Comparison of ENCODE assay signal across 10 cellular contexts in the genomic region with DNA sequence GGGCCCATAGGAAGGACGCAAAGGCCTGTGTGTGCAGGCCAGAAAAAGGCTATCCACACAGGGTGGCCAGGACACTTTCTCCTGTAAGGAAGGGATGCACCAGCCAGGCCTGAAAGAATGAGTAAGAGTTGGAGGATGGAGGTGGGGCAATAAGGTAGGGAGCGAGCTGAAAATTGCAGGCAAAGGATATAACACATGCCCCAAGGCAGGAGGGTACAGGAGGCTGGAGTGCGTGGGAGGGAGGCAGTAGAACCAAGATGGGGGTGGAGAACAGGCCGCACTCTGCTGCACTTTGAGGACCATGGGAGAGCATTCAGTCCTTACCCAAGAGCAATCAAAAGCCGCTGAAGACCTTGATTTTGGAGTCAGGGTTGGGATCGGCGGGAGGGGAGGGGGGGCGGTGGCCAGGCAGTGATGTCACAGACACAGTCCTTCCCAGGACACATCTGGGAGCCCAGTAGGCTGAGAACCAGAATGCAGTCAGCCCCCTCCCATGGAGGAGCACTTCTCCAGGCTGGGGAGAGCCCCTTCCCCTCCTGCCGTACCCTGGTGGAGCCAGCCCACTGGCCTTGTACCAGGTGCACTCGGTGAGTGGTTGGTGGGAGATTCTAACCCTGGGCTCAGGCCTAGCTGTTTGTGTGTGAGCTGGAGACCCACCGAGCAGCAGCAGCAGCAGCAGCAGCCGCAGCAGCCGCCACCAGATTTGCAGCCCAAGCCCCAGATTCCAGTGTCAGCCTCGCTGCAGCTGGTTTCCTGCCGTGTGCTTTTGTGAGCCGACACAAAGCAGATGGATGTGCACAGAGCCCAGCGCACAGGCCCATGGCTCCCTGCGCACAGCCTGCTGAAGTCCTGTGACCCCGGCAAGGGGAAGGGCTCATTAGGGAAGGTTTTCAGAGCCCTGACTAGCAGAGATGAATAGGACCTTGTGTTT. TPM values are rescaled to one million over a fixed set of nuclear protein-coding genes. Genes with fewer than 3 reads are reported as not detected.
DNase-seq lines count a peak whose midpoint lies in the region; ATAC-seq and TF ChIP-seq lines count a peak whose summit lies in the region.
"Had no signal": no experiment of that assay in that cellular context is flagged by ENCODE, and none has a peak within 500 bp of the region (broad histone marks: within the 10 kb centered on the region; RNA-seq: fewer than 3 reads in every experiment).

No MANE protein-coding gene starts in this region.

- H3K36me3 ChIP-seq in Peyer's patch (no peaks in the 10 kb centered on the region), fibroblast of lung (ENCODE audit: control insufficient read depth, insufficient read depth, low read length) (peaks cover 1% of the 10 kb centered on the region)

- H2AFZ ChIP-seq in fibroblast of lung (ENCODE audit: low read length): no peak overlapping the region

- H3K9me3 ChIP-seq in Peyer's patch (no peaks in the 10 kb centered on the region), fibroblast of lung (ENCODE audit: control insufficient read depth, insufficient read depth, low read depth, low read length) (no peaks in the 10 kb centered on the region)

- H4K20me1 ChIP-seq in fibroblast of lung (ENCODE audit: control insufficient read depth, extremely low read depth, insufficient read depth, low read length): no peaks in the 10 kb centered on the region

- DNase-seq in ELF-1 (ENCODE audit: low read depth, low spot score) (peak; percentile 81), Peyer's patch (no peak), fibroblast of lung (ENCODE audit: low read depth in 2 of 2) (peak; percentile 27 to 49), nucleus accumbens (lab: John Stamatoyannopoulos, UW) (peak in 33 of 56 donors; percentile 6 to 65 (median 26)), H4 (ENCODE audit: low spot score) (no peak), NCI-H2029 treated with DMSO at 0.1 percent for 48 hours (lab: John Stamatoyannopoulos, UW) (no peak)
- DNase-seq: stimulated activated naive CD4-positive, alpha-beta T cell had no signal

- TF ChIP-seq CTCF in Peyer's patch (IDR thresholded peaks at IDR 0.05): no peak
- no peak for TF ChIP-seq CTCF in fibroblast of lung (conservative IDR thresholded peaks at IDR 0.05 in 1 of 2, IDR thresholded peaks at IDR 0.05 in 1 of 2; ENCODE audit: low read depth in 1 of 2, low read length in 2 of 2)

- no peak overlapping the region for H3K4me3 ChIP-seq in Peyer's patch
- no peak overlapping the region for H3K4me3 ChIP-seq in fibroblast of lung (replicated peaks in 1 of 4; ENCODE audit: control extremely low read depth in 1 of 4, insufficient read depth in 1 of 4, low read depth in 3 of 4, low read length in 4 of 4)

- H3K4me1 ChIP-seq in Peyer's patch (peaks cover 0 to 86% (median 12%) of the 10 kb centered on the region in 4 donors), fibroblast of lung (ENCODE audit: control insufficient read depth, extremely low read depth, insufficient read depth, low read length) (peaks cover 49% of the 10 kb centered on the region)

- H3K27me3 ChIP-seq in Peyer's patch (no peaks in the 10 kb centered on the region), fibroblast of lung (ENCODE audit: control insufficient read depth, insufficient read depth, low read length) (no peaks in the 10 kb centered on the region)

- no peak overlapping the region for H3K9ac ChIP-seq in fibroblast of lung (ENCODE audit: insufficient read depth, low read length)

- no peak overlapping the region for H3K4me2 ChIP-seq in fibroblast of lung (ENCODE audit: extremely low read depth, insufficient read depth, low read length)

- ATAC-seq in GM19467 (IDR thresholded peaks at IDR 0.05; ENCODE audit: unreplicated experiment) (no peak), HG03196 (IDR thresholded peaks at IDR 0.05; ENCODE audit: unreplicated experiment) (no peak)

- no peaks in the 10 kb centered on the region for H3K79me2 ChIP-seq in fibroblast of lung (ENCODE audit: control insufficient read depth, insufficient read depth, low read length)

- H3K27ac ChIP-seq in Peyer's patch (peak overlapping the region; percentile 3 to 85 (median 70)), fibroblast of lung (ENCODE audit: insufficient read depth, low read length) (no peak overlapping the region)
- H3K27ac ChIP-seq: WERI-Rb-1 had no signal

- TF ChIP-seq POLR2A in Peyer's patch (IDR thresholded peaks at IDR 0.05): no peak

RNA-seq across cellular contexts. Expression of gene ANKRD40, which starts 17.5 kb away (rescaled TPM):
- 10 to 100 TPM; 18.2 to 24.7 (median 21.4) TPM for total RNA-seq in Peyer's patch
- total RNA-seq in fibroblast of lung: 34.4 and 34.5 TPM in 2 replicates
- 59.9 and 65.9 TPM in 2 replicates for polyA plus RNA-seq in fibroblast of lung
- polyA plus RNA-seq in fibroblast of lung (2012): 28.3 and 30.4 TPM in 2 replicates
- polyA minus RNA-seq in fibroblast of lung (ENCODE audit: low replicate concordance): 13.9 and 16.7 TPM in 2 replicates
- total RNA-seq in H4 (2014; rRNA removed; shearing (Covaris generic)): 34.6 and 36.3 TPM in 2 replicates

RNA-seq across cellular contexts. Expression of gene LUC7L3, which starts 29.2 kb away (rescaled TPM):
- total RNA-seq in Peyer's patch (1,000 to 10,000 TPM in 1 of 4 donors, 100 to 1,000 TPM in 2, 10 to 100 TPM in 1; 77.2 to 1,326 (median 139) TPM), fibroblast of lung (23.9 and 35.2 TPM in 2 replicates)
- 45.2 and 56.5 TPM in 2 replicates for polyA plus RNA-seq in fibroblast of lung
- polyA plus RNA-seq in fibroblast of lung (2012): 57.3 and 61.3 TPM in 2 replicates
- polyA minus RNA-seq in fibroblast of lung (ENCODE audit: low replicate concordance): 4.3 and 26.2 TPM in 2 replicates
- 18.7 and 23.7 TPM in 2 replicates for total RNA-seq in H4 (2014; rRNA removed; shearing (Covaris generic))

RNA-seq across cellular contexts. Expression of gene ABCC3, which starts 55.5 kb away (rescaled TPM):
- total RNA-seq in Peyer's patch: 100 to 1,000 TPM; 190 to 683 (median 305) TPM
- total RNA-seq in fibroblast of lung: 20.0 and 34.8 TPM in 2 replicates
- 11.5 and 11.9 TPM in 2 replicates for polyA plus RNA-seq in fibroblast of lung
- 13.8 and 14.8 TPM in 2 replicates for polyA plus RNA-seq in fibroblast of lung (2012)
- polyA minus RNA-seq in fibroblast of lung (ENCODE audit: low replicate concordance): 35.8 and 62.2 TPM in 2 replicates
- 15.2 and 16.0 TPM in 2 replicates for total RNA-seq in H4 (2014; rRNA removed; shearing (Covaris generic))

Comparison
In these comparisons a context has a peak if more than half of its experiments do, and no peak if none do; other contexts are left out.
1. DNase-seq: peak in ELF-1 (single experiment), fibroblast of lung (2 of 2) and nucleus accumbens (33 of 56); none in Peyer's patch (0 of 3), H4 (single experiment) and NCI-H2029 treated with DMSO at 0.1 percent for 48 hours (single experiment).